ENCODE assay signal across 8 cellular contexts in genomic region chr3:72848703-72849081, GRCh38. TPM values are rescaled to one million over a fixed set of nuclear protein-coding genes. Genes with fewer than 3 reads are reported as not detected.
DNase-seq lines count a peak whose midpoint lies in the region; ATAC-seq and TF ChIP-seq lines count a peak whose summit lies in the region.

No MANE protein-coding gene starts in this region.

- peak overlapping the region; percentile 98 for H3K4me3 Mint-ChIP-seq in natural killer cell treated with Interleukin-12 subunit alpha and Interleukin-12 subunit beta and Interleukin-15 and Interleukin-18, amount 100 ng/mL, for 72 hours

- no peaks in the 10 kb centered on the region for H3K36me3 ChIP-seq in BE2C
- no peaks in the 10 kb centered on the region; the same call in 1 of the 2 replicates for H3K36me3 ChIP-seq in SJSA1

- H3K4me1 ChIP-seq in BE2C (no peaks in the 10 kb centered on the region), SJSA1 (replicated peaks) (peaks cover 6% of the 10 kb centered on the region; the same call in 1 of the 2 replicates)

- peaks cover 26 to 47% of the 10 kb centered on the region in 2 donors for H3K4me1 Mint-ChIP-seq in natural killer cell treated with Interleukin-12 subunit alpha and Interleukin-12 subunit beta and Interleukin-15 and Interleukin-18, amount 100 ng/mL, for 72 hours (ENCODE audit: low read depth in 2 of 2)

- H3K4me3 ChIP-seq in BE2C (ENCODE audit: low read depth, low read length) = peak overlapping the region; percentile 99
- peak overlapping the region; percentile 68 for H3K4me3 ChIP-seq in SJSA1

- no peak overlapping the region for H3K27ac ChIP-seq in SJSA1

- no peaks in the 10 kb centered on the region for H3K27me3 Mint-ChIP-seq in natural killer cell treated with Interleukin-12 subunit alpha and Interleukin-12 subunit beta and Interleukin-15 and Interleukin-18, amount 100 ng/mL, for 72 hours

- no peaks in the 10 kb centered on the region for H3K9me3 Mint-ChIP-seq in natural killer cell treated with Interleukin-12 subunit alpha and Interleukin-12 subunit beta and Interleukin-15 and Interleukin-18, amount 100 ng/mL, for 72 hours

- TF ChIP-seq CTCF in BE2C (IDR thresholded peaks at IDR 0.05; ENCODE audit: low read depth, low read length) = no peak

- no peaks in the 10 kb centered on the region for H3K9me3 ChIP-seq in BE2C
- no peaks in the 10 kb centered on the region for H3K9me3 ChIP-seq in SJSA1 (replicated peaks)

- H3K27me3 ChIP-seq in BE2C = no peaks in the 10 kb centered on the region
- no peaks in the 10 kb centered on the region for H3K27me3 ChIP-seq in SJSA1 (replicated peaks)

- DNase-seq in BE2C = no peak
- DNase-seq in SJSA1 (ENCODE audit: low read depth in 1 of 2, low spot score in 2 of 2) = no peak
- peak; percentile 18 for DNase-seq in effector CD8-positive, alpha-beta T cell (lab: John Stamatoyannopoulos, UW)
- no peak for DNase-seq in natural killer cell treated with Interleukin-12 subunit alpha and Interleukin-12 subunit beta and Interleukin-15 and Interleukin-18, amount 100 ng/mL, for 72 hours (ENCODE audit: low spot score)
- no peak for DNase-seq in putamen (ENCODE audit: low spot score)
- DNase-seq in AG08395 (ENCODE audit: low spot score) = no peak

- H3K27ac Mint-ChIP-seq in natural killer cell treated with Interleukin-12 subunit alpha and Interleukin-12 subunit beta and Interleukin-15 and Interleukin-18, amount 100 ng/mL, for 72 hours = peak overlapping the region; percentile 61 to 84

- ATAC-seq in GM18909 (IDR thresholded peaks at IDR 0.05; ENCODE audit: poor library complexity, unreplicated experiment) = peak; percentile 43
- ATAC-seq in HG03139 (IDR thresholded peaks at IDR 0.05; ENCODE audit: unreplicated experiment) = peak; percentile 29
- peak; percentile 38 to 57 for ATAC-seq in natural killer cell treated with Interleukin-12 subunit alpha and Interleukin-12 subunit beta and Interleukin-15 and Interleukin-18, amount 100 ng/mL, for 72 hours

- peaks cover 11% of the 10 kb centered on the region for H3K36me3 Mint-ChIP-seq in natural killer cell treated with Interleukin-12 subunit alpha and Interleukin-12 subunit beta and Interleukin-15 and Interleukin-18, amount 100 ng/mL, for 72 hours

RNA-seq across cellular contexts. Expression of gene SHQ1, which starts 0.4 kb away (rescaled TPM):
- polyA plus RNA-seq in BE2C (2012; ENCODE audit: insufficient read depth, insufficient read length, low read depth) = 48.4 TPM
- total RNA-seq in SJSA1 (2014; rRNA removed; shearing (Covaris generic)) = 23.4 and 54.8 TPM in 2 replicates
- 10 to 100 TPM; 28.9 to 59.1 TPM for total RNA-seq in natural killer cell treated with Interleukin-12 subunit alpha and Interleukin-12 subunit beta and Interleukin-15 and Interleukin-18, amount 100 ng/mL, for 72 hours

RNA-seq across cellular contexts. Expression of gene GXYLT2, which starts 39.2 kb away (rescaled TPM):
- polyA plus RNA-seq in BE2C (2012; ENCODE audit: insufficient read depth, insufficient read length, low read depth) = not detected
- total RNA-seq in SJSA1 (2014; rRNA removed; shearing (Covaris generic)) = 13.3 and 18.2 TPM in 2 replicates
- total RNA-seq in natural killer cell treated with Interleukin-12 subunit alpha and Interleukin-12 subunit beta and Interleukin-15 and Interleukin-18, amount 100 ng/mL, for 72 hours = not detected

Comparison
In these comparisons a context has a peak if more than half of its experiments do, and no peak if none do; other contexts are left out.
1. RNA of gene GXYLT2, which starts 39.2 kb away (total RNA-seq): 13.3 to 18.2 TPM in SJSA1; not detected in natural killer cell treated with Interleukin-12 subunit alpha and Interleukin-12 subunit beta and Interleukin-15 and Interleukin-18, amount 100 ng/mL, for 72 hours; every median in the first group is over 10 times any median in the second.
2. Peak in every context shown above with its lines, with median percentiles within 50 percentile points of each other: ATAC-seq.